2 cellular contexts compared by ENCODE assay signal in the genomic region with DNA sequence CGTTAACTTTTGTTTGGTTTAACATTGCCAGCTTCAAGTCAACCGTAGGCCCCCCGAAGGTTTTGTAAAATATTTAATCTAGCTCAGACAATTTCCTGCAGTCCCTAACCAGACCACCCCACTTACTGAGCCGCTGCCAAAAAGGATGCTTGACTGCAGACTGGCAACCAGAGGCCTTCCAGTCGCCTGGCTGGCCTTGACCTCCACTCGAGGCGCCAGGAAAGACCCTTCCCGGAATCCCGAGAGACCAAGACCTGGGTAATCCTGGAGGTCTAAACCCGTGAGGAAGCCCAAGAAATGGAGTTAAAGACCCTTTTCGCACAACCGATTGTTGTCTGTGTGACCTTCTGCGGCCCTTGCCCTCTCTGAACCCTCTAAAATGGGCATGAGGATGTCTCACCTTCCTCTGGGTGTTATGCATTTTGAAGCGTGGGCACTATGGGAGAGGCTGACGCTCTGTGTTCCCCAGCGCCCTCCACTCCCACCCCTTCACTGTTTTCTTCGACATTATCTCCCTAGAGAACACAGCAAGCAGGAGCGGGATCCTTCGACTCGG.
TF ChIP-seq lines count a peak whose summit lies in the region.

No MANE protein-coding gene starts in this region.

TF ChIP-seq in SK-N-SH, 30 proteins besides CTCF, POLR2A, EP300 and RAD21 (continued from another document):
- TF ChIP-seq, protein P1, sequence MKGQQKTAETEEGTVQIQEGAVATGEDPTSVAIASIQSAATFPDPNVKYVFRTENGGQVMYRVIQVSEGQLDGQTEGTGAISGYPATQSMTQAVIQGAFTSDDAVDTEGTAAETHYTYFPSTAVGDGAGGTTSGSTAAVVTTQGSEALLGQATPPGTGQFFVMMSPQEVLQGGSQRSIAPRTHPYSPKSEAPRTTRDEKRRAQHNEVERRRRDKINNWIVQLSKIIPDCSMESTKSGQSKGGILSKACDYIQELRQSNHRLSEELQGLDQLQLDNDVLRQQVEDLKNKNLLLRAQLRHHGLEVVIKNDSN (IDR thresholded peaks at IDR 0.05; ENCODE audit: borderline replicate concordance, low read depth): no peak
- TF ChIP-seq MEF2A (IDR thresholded peaks at IDR 0.05; ENCODE audit: borderline replicate concordance, low read depth): no peak
- TF ChIP-seq NRF1 (IDR thresholded peaks at IDR 0.05; ENCODE audit: low read depth, low read length): no peak
- TF ChIP-seq CHD2 (IDR thresholded peaks at IDR 0.05; ENCODE audit: low read length, partially characterized antibody): no peak
- no peak for TF ChIP-seq POLR2AphosphoS5 (IDR thresholded peaks at IDR 0.05; ENCODE audit: low read depth, low read length)
- TF ChIP-seq FOXJ3 (CRISPR knock-in tag; IDR thresholded peaks at IDR 0.05): no peak
- TF ChIP-seq RFX5 (IDR thresholded peaks at IDR 0.05; ENCODE audit: low read length): no peak

TF ChIP-seq in SK-N-SH treated with all-trans-retinoic acid at 6 μM for 48 hours, 23 proteins besides CTCF, POLR2A, EP300 and RAD21 (continued from another document):
- TF ChIP-seq PPARA (CRISPR knock-in tag; IDR thresholded peaks at IDR 0.05; ENCODE audit: borderline replicate concordance) (no peak), CSDC2 (CRISPR knock-in tag; IDR thresholded peaks at IDR 0.05) (no peak), ISL1 (CRISPR knock-in tag; IDR thresholded peaks at IDR 0.05) (no peak), ZFP30 (CRISPR knock-in tag; IDR thresholded peaks at IDR 0.05) (no peak), ZFP3 (CRISPR knock-in tag; IDR thresholded peaks at IDR 0.05) (no peak), ESRRG (CRISPR knock-in tag; IDR thresholded peaks at IDR 0.05) (no peak), OSR1 (CRISPR knock-in tag; IDR thresholded peaks at IDR 0.05) (no peak), ZNF70 (CRISPR knock-in tag; IDR thresholded peaks at IDR 0.05) (no peak), ZNF8 (CRISPR knock-in tag; IDR thresholded peaks at IDR 0.05) (no peak), ZC3H10 (CRISPR knock-in tag; IDR thresholded peaks at IDR 0.05) (no peak)
- TF ChIP-seq, protein P2, sequence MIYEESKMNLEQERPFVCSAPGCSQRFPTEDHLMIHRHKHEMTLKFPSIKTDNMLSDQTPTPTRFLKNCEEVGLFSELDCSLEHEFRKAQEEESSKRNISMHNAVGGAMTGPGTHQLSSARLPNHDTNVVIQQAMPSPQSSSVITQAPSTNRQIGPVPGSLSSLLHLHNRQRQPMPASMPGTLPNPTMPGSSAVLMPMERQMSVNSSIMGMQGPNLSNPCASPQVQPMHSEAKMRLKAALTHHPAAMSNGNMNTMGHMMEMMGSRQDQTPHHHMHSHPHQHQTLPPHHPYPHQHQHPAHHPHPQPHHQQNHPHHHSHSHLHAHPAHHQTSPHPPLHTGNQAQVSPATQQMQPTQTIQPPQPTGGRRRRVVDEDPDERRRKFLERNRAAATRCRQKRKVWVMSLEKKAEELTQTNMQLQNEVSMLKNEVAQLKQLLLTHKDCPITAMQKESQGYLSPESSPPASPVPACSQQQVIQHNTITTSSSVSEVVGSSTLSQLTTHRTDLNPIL (CRISPR knock-in tag; IDR thresholded peaks at IDR 0.05; ENCODE audit: low read depth): no peak
- TF ChIP-seq, protein P3, sequence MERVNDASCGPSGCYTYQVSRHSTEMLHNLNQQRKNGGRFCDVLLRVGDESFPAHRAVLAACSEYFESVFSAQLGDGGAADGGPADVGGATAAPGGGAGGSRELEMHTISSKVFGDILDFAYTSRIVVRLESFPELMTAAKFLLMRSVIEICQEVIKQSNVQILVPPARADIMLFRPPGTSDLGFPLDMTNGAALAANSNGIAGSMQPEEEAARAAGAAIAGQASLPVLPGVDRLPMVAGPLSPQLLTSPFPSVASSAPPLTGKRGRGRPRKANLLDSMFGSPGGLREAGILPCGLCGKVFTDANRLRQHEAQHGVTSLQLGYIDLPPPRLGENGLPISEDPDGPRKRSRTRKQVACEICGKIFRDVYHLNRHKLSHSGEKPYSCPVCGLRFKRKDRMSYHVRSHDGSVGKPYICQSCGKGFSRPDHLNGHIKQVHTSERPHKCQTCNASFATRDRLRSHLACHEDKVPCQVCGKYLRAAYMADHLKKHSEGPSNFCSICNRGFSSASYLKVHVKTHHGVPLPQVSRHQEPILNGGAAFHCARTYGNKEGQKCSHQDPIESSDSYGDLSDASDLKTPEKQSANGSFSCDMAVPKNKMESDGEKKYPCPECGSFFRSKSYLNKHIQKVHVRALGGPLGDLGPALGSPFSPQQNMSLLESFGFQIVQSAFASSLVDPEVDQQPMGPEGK (CRISPR knock-in tag; IDR thresholded peaks at IDR 0.05; ENCODE audit: borderline replicate concordance): no peak
- TF ChIP-seq, protein P4, sequence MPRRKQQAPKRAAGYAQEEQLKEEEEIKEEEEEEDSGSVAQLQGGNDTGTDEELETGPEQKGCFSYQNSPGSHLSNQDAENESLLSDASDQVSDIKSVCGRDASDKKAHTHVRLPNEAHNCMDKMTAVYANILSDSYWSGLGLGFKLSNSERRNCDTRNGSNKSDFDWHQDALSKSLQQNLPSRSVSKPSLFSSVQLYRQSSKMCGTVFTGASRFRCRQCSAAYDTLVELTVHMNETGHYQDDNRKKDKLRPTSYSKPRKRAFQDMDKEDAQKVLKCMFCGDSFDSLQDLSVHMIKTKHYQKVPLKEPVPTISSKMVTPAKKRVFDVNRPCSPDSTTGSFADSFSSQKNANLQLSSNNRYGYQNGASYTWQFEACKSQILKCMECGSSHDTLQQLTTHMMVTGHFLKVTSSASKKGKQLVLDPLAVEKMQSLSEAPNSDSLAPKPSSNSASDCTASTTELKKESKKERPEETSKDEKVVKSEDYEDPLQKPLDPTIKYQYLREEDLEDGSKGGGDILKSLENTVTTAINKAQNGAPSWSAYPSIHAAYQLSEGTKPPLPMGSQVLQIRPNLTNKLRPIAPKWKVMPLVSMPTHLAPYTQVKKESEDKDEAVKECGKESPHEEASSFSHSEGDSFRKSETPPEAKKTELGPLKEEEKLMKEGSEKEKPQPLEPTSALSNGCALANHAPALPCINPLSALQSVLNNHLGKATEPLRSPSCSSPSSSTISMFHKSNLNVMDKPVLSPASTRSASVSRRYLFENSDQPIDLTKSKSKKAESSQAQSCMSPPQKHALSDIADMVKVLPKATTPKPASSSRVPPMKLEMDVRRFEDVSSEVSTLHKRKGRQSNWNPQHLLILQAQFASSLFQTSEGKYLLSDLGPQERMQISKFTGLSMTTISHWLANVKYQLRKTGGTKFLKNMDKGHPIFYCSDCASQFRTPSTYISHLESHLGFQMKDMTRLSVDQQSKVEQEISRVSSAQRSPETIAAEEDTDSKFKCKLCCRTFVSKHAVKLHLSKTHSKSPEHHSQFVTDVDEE (CRISPR knock-in tag; IDR thresholded peaks at IDR 0.05): no peak
- TF ChIP-seq, protein P5, sequence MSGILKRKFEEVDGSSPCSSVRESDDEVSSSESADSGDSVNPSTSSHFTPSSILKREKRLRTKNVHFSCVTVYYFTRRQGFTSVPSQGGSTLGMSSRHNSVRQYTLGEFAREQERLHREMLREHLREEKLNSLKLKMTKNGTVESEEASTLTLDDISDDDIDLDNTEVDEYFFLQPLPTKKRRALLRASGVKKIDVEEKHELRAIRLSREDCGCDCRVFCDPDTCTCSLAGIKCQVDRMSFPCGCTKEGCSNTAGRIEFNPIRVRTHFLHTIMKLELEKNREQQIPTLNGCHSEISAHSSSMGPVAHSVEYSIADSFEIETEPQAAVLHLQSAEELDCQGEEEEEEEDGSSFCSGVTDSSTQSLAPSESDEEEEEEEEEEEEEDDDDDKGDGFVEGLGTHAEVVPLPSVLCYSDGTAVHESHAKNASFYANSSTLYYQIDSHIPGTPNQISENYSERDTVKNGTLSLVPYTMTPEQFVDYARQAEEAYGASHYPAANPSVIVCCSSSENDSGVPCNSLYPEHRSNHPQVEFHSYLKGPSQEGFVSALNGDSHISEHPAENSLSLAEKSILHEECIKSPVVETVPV (CRISPR knock-in tag; IDR thresholded peaks at IDR 0.05): no peak
TF ChIP-seq in SK-N-SH treated with all-trans-retinoic acid at 6 μM for 48 hours: peak in this region for 0.
